Comparison of ENCODE assay signal across 10 cellular contexts in genomic region chr5:77209495-77210090, GRCh38. TPM values are rescaled to one million over a fixed set of nuclear protein-coding genes. Genes with fewer than 3 reads are reported as not detected.
DNase-seq lines count a peak whose midpoint lies in the region; ATAC-seq and TF ChIP-seq lines count a peak whose summit lies in the region.
"Had no signal": no experiment of that assay in that cellular context is flagged by ENCODE, and none has a peak within 500 bp of the region (broad histone marks: within the 10 kb centered on the region; RNA-seq: fewer than 3 reads in every experiment).

No MANE protein-coding gene starts in this region.

- peaks cover 46% of the 10 kb centered on the region for H3K27me3 Mint-ChIP-seq in activated CD4-positive, alpha-beta T cell treated with anti-CD3 and anti-CD28 coated beads for 36 hours
- peaks cover 54% of the 10 kb centered on the region for H3K27me3 Mint-ChIP-seq in activated CD8-positive, alpha-beta T cell treated with anti-CD3 and anti-CD28 coated beads for 36 hours
- peaks cover 73% of the 10 kb centered on the region for H3K27me3 Mint-ChIP-seq in stimulated activated memory B cell treated with anti-CD40 and anti-IgM and Interleukin-4, amounts not matched to agents 10 μg/mL and 1 μg/mL and 100 μg/mL, for 72 hours

- peak overlapping the region; percentile 68 for H3K4me3 Mint-ChIP-seq in activated CD4-positive, alpha-beta T cell treated with anti-CD3 and anti-CD28 coated beads for 36 hours
- peak overlapping the region; percentile 61 for H3K4me3 Mint-ChIP-seq in activated CD8-positive, alpha-beta T cell treated with anti-CD3 and anti-CD28 coated beads for 36 hours
- H3K4me3 Mint-ChIP-seq in stimulated activated memory B cell treated with anti-CD40 and anti-IgM and Interleukin-4, amounts not matched to agents 10 μg/mL and 1 μg/mL and 100 μg/mL, for 72 hours = peak overlapping the region; percentile 81

- H3K27ac ChIP-seq in iPS-20b (ENCODE audit: low read length) = no peak overlapping the region

- H3K36me3 ChIP-seq in iPS-20b (ENCODE audit: insufficient read depth, low read depth, low read length) (no peaks in the 10 kb centered on the region), HAP-1 (replicated peaks) (no peaks in the 10 kb centered on the region)

- CTCF ChIA-PET in activated CD4-positive, alpha-beta T cell treated with anti-CD3 and anti-CD28 coated beads for 36 hours (lab: Charles Lee) = interaction anchor here (0.8 to 1.1 kb wide), 2 partner anchors 32 to 227 kb away, joined by 3 to 4 read pairs; no protein-coding TSS in a partner anchor
- CTCF ChIA-PET in activated CD8-positive, alpha-beta T cell treated with anti-CD3 and anti-CD28 coated beads for 36 hours (lab: Charles Lee) = interaction anchor here (1.0 kb wide), 1 partner anchor 10 kb away, joined by 3 read pairs; no protein-coding TSS in a partner anchor

- POLR2A ChIA-PET in activated CD4-positive, alpha-beta T cell treated with anti-CD3 and anti-CD28 coated beads for 36 hours (lab: Charles Lee) = interaction anchor here (1.1 kb wide), 1 partner anchor 282 kb away, joined by 3 read pairs; no protein-coding TSS in a partner anchor
- POLR2A ChIA-PET in activated CD8-positive, alpha-beta T cell treated with anti-CD3 and anti-CD28 coated beads for 36 hours (lab: Charles Lee) = no interaction called here

- DNase-seq in activated CD4-positive, alpha-beta T cell treated with anti-CD3 and anti-CD28 coated beads for 36 hours = no peak
- DNase-seq in activated CD4-positive, alpha-beta T cell treated with anti-CD3 and anti-CD28 coated beads for 4 hours = no peak
- no peak for DNase-seq in activated CD8-positive, alpha-beta T cell treated with anti-CD3 and anti-CD28 coated beads for 36 hours
- DNase-seq in HAP-1 (ENCODE audit: low spot score in 2 of 2) (no peak), NCI-H1417 (lab: John Stamatoyannopoulos, UW) (no peak)
- DNase-seq: NCI-H1417 treated with DMSO at 0.1 percent for 48 hours had no signal

- peaks cover 13% of the 10 kb centered on the region for H3K4me1 Mint-ChIP-seq in activated CD4-positive, alpha-beta T cell treated with anti-CD3 and anti-CD28 coated beads for 36 hours
- H3K4me1 Mint-ChIP-seq in activated CD8-positive, alpha-beta T cell treated with anti-CD3 and anti-CD28 coated beads for 36 hours (ENCODE audit: low read depth) = peaks cover 11% of the 10 kb centered on the region
- H3K4me1 Mint-ChIP-seq in stimulated activated memory B cell treated with anti-CD40 and anti-IgM and Interleukin-4, amounts not matched to agents 10 μg/mL and 1 μg/mL and 100 μg/mL, for 72 hours = peaks cover 16% of the 10 kb centered on the region

- H3K9me3 ChIP-seq in iPS-20b (ENCODE audit: insufficient read depth, low read depth, low read length) = no peaks in the 10 kb centered on the region
- H3K9me3 ChIP-seq in HAP-1 = no peaks in the 10 kb centered on the region

- no peaks in the 10 kb centered on the region for H3K36me3 Mint-ChIP-seq in activated CD4-positive, alpha-beta T cell treated with anti-CD3 and anti-CD28 coated beads for 36 hours (ENCODE audit: low read depth)
- no peaks in the 10 kb centered on the region for H3K36me3 Mint-ChIP-seq in activated CD8-positive, alpha-beta T cell treated with anti-CD3 and anti-CD28 coated beads for 36 hours (ENCODE audit: low read depth)
- no peaks in the 10 kb centered on the region for H3K36me3 Mint-ChIP-seq in stimulated activated memory B cell treated with anti-CD40 and anti-IgM and Interleukin-4, amounts not matched to agents 10 μg/mL and 1 μg/mL and 100 μg/mL, for 72 hours

- no peak for TF ChIP-seq CTCF in activated CD8-positive, alpha-beta T cell treated with anti-CD3 and anti-CD28 coated beads for 36 hours (IDR thresholded peaks at IDR 0.05)

- H3K9ac ChIP-seq in iPS-20b (ENCODE audit: low read depth, low read length) = no peak overlapping the region

- H3K4me1 ChIP-seq in iPS-20b (ENCODE audit: insufficient read depth, low read length) = no peaks in the 10 kb centered on the region
- H3K4me1 ChIP-seq in HAP-1 = no peaks in the 10 kb centered on the region

- in situ Hi-C loops in HAP-1 (cut with MboI; ENCODE audit: low sequenced_read_pairs) = no loop called here

- H3K27me3 ChIP-seq in iPS-20b (ENCODE audit: insufficient read depth, low read length) (peaks cover 83% of the 10 kb centered on the region), HAP-1 (ENCODE audit: low read depth) (peaks cover 30% of the 10 kb centered on the region)

- H3K4me3 ChIP-seq in iPS-20b (ENCODE audit: low read length) (peak overlapping the region; percentile 39; the same call in 1 of the 2 replicates), HAP-1 (no peak overlapping the region)

- intact Hi-C loops in activated CD4-positive, alpha-beta T cell treated with anti-CD3 and anti-CD28 coated beads for 36 hours (cut with DNase I, micrococcal nuclease) = loop anchor here (2.0 to 10.0 kb wide), 2 partner anchors 283 to 285 kb away; partner anchors contain the start of gene WDR41 (in 2 of the 2)
- intact Hi-C loops in activated CD8-positive, alpha-beta T cell treated with anti-CD3 and anti-CD28 coated beads for 36 hours (cut with micrococcal nuclease) = loop anchor here (10.0 kb wide), 1 partner anchor 1055 kb away; no protein-coding TSS in a partner anchor

- no peak overlapping the region for H3K27ac Mint-ChIP-seq in activated CD4-positive, alpha-beta T cell treated with anti-CD3 and anti-CD28 coated beads for 36 hours
- H3K27ac Mint-ChIP-seq in activated CD8-positive, alpha-beta T cell treated with anti-CD3 and anti-CD28 coated beads for 36 hours = no peak overlapping the region
- peak overlapping the region; percentile 4 for H3K27ac Mint-ChIP-seq in stimulated activated memory B cell treated with anti-CD40 and anti-IgM and Interleukin-4, amounts not matched to agents 10 μg/mL and 1 μg/mL and 100 μg/mL, for 72 hours

- H3K9me3 Mint-ChIP-seq in activated CD4-positive, alpha-beta T cell treated with anti-CD3 and anti-CD28 coated beads for 36 hours (ENCODE audit: low read depth) = no peaks in the 10 kb centered on the region
- H3K9me3 Mint-ChIP-seq in activated CD8-positive, alpha-beta T cell treated with anti-CD3 and anti-CD28 coated beads for 36 hours = no peaks in the 10 kb centered on the region
- no peaks in the 10 kb centered on the region for H3K9me3 Mint-ChIP-seq in stimulated activated memory B cell treated with anti-CD40 and anti-IgM and Interleukin-4, amounts not matched to agents 10 μg/mL and 1 μg/mL and 100 μg/mL, for 72 hours

- ATAC-seq in activated CD4-positive, alpha-beta T cell treated with anti-CD3 and anti-CD28 coated beads for 36 hours = no peak
- no peak for ATAC-seq in activated CD8-positive, alpha-beta T cell treated with anti-CD3 and anti-CD28 coated beads for 36 hours
- ATAC-seq in stimulated activated memory B cell treated with anti-CD40 and anti-IgM and Interleukin-4, amounts not matched to agents 10 μg/mL and 1 μg/mL and 100 μg/mL, for 72 hours = no peak
- ATAC-seq in HG03342 (IDR thresholded peaks at IDR 0.05; ENCODE audit: unreplicated experiment) = no peak

RNA-seq across cellular contexts. Expression of gene PDE8B, which starts 0.9 kb away (rescaled TPM):
- total RNA-seq in activated CD4-positive, alpha-beta T cell treated with anti-CD3 and anti-CD28 coated beads for 36 hours = not detected
- under 1 TPM in 1 of 2 experiments, not detected in 1; 0.47 TPM for total RNA-seq in activated CD8-positive, alpha-beta T cell treated with anti-CD3 and anti-CD28 coated beads for 36 hours
- total RNA-seq: RPMI7951 had no signal
